ENCODE assay signal across 25 cellular contexts in genomic region chr22:20253161-20253560, GRCh38. TPM values are rescaled to one million over a fixed set of nuclear protein-coding genes. Genes with fewer than 3 reads are reported as not detected.
"Had no signal": no experiment of that assay in that cellular context is flagged by ENCODE, and none has a peak within 500 bp of the region (broad histone marks: within the 10 kb centered on the region; RNA-seq: fewer than 3 reads in every experiment).

No MANE protein-coding gene starts in this region.

- H3K4me1 ChIP-seq: colonic mucosa had no signal

- ATAC-seq: activated CD4-positive, CD25-positive, alpha-beta regulatory T cell treated with anti-CD3 and anti-CD28 coated beads, Interleukin-2, amount 50 U/mL, for 24 hours; activated CD8-positive, alpha-beta T cell treated with anti-CD3 and anti-CD28 coated beads for 36 hours; activated naive CD4-positive, alpha-beta T cell treated with anti-CD3 and anti-CD28 coated beads, Interleukin-2, amount 50 U/mL, for 72 hours; activated T-cell treated with anti-CD3 and anti-CD28 coated beads, Interleukin-2, amount 50 U/mL, for 4 hours; esophagus mucosa had no signal

- FAIRE-seq: astrocyte, frontal cortex had no signal

- DNase-seq: activated B cell treated with CpG ODN at 0.5 μM for 24 hours; activated CD4-positive, alpha-beta T cell treated with anti-CD3 and anti-CD28 coated beads for 48 hours; activated CD4-positive, alpha-beta T cell treated with anti-CD3 and anti-CD28 coated beads, Interleukin-2, amount 50 U/mL, for 1 hour; activated CD4-positive, alpha-beta T cell treated with anti-CD3 and anti-CD28 coated beads, Interleukin-2, amount 50 U/mL, for 48 hours; activated CD8-positive, alpha-beta memory T cell treated with anti-CD3 and anti-CD28 coated beads for 24 hours; activated CD8-positive, alpha-beta T cell treated with anti-CD3 and anti-CD28 coated beads for 36 hours; activated gamma-delta T cell; activated naive CD4-positive, alpha-beta T cell; activated naive CD4-positive, alpha-beta T cell treated with anti-CD3 and anti-CD28 coated beads, Interleukin-2, amount 10 ng/mL, durations not matched to agents 7 days and 5 days; activated naive CD8-positive, alpha-beta T cell treated with anti-CD3 and anti-CD28 coated beads, Interleukin-2, amount 10 ng/mL, durations not matched to agents 7 days and 5 days; activated T-cell treated with anti-CD3 and anti-CD28 coated beads, Interleukin-2, amount 50 U/mL, for 4 hours; anterior cingulate cortex; caudate nucleus; colonic mucosa; effector memory CD4-positive, alpha-beta T cell; endodermal cell; foreskin fibroblast; head of caudate nucleus; T-helper 2 cell; WERI-Rb-1 had no signal

- H3K27me3 ChIP-seq: colonic mucosa had no signal

- H3K4me3 ChIP-seq: colonic mucosa had no signal

- H3K9me3 ChIP-seq: colonic mucosa had no signal

- H3K36me3 ChIP-seq: colonic mucosa, WERI-Rb-1 had no signal

- H3K27ac ChIP-seq: colonic mucosa, WERI-Rb-1 had no signal

RNA-seq across cellular contexts. Expression of gene RTN4R, which starts 15.0 kb away (rescaled TPM):
- total RNA-seq: activated B cell treated with CpG ODN at 0.5 μM for 24 hours had no signal
